In genomic region chr13:50707533-50708096, GRCh38 we compare ENCODE assay signal across 25 cellular contexts.
A peak's percentile ranks its signal among the peaks of the same experiment; 100 is the strongest.
DNase-seq lines count a peak whose midpoint lies in the region; ATAC-seq and TF ChIP-seq lines count a peak whose summit lies in the region.
"Had no signal": no experiment of that assay in that cellular context is flagged by ENCODE, and none has a peak within 500 bp of the region (broad histone marks: within the 10 kb centered on the region; RNA-seq: fewer than 3 reads in every experiment).

No MANE protein-coding gene starts in this region.

- H3K27ac ChIP-seq in SK-N-SH (ENCODE audit: low read depth in 2 of 2, low read length in 1 of 2) (peak overlapping the region in 1 of 2 experiments; percentile 60; a peak in 2 of 4 replicates), neutrophil (peak overlapping the region; percentile 16), Peyer's patch (no peak overlapping the region)
- H3K27ac ChIP-seq: gastrocnemius medialis, SJCRH30, suprapubic skin had no signal

- peaks cover 0 to 8% of the 10 kb centered on the region in 2 experiments; a peak in 2 of 4 replicates for H3K4me1 ChIP-seq in SK-N-SH (ENCODE audit: control insufficient read depth in 1 of 2, insufficient read depth in 2 of 2, low read depth in 1 of 2, low read length in 1 of 2)
- H3K4me1 ChIP-seq in neutrophil (ENCODE audit: control insufficient read depth in 1 of 2, insufficient read depth in 1 of 2, low read depth in 1 of 2, low read length in 1 of 2): peaks cover 22 to 29% of the 10 kb centered on the region in 2 experiments
- H3K4me1 ChIP-seq in Peyer's patch: no peaks in the 10 kb centered on the region

- H4K20me1 ChIP-seq in SK-N-SH (ENCODE audit: insufficient read depth): no peaks in the 10 kb centered on the region

- no peaks in the 10 kb centered on the region for H3K79me2 ChIP-seq in SK-N-SH (ENCODE audit: insufficient read depth)

- H3F3A ChIP-seq in SK-N-SH (replicated peaks; ENCODE audit: insufficient read depth): no peaks in the 10 kb centered on the region

- DNase-seq in GDM1 (lab: John Stamatoyannopoulos, UW) (peak; percentile 38), NCI-H1694 (lab: John Stamatoyannopoulos, UW) (peak; percentile 70), SK-N-SH (peak; percentile 13), chondrocyte (ENCODE audit: low spot score) (no peak), Peyer's patch (no peak)
- no peak for DNase-seq in natural killer cell treated with Interleukin-12 subunit alpha and Interleukin-12 subunit beta and Interleukin-15 and Interleukin-18, amount 100 ng/mL, for 72 hours (ENCODE audit: low spot score)
- DNase-seq: activated B cell treated with CpG ODN at 0.5 μM for 24 hours; activated CD4-positive, alpha-beta memory T cell treated with anti-CD3 and anti-CD28 coated beads for 36 hours; activated effector memory CD4-positive, alpha-beta T cell treated with Interleukin-2 at 50 U/mL for 16 hours; activated naive CD8-positive, alpha-beta T cell treated with anti-CD3 and anti-CD28 coated beads, Interleukin-2, amount 10 ng/mL, durations not matched to agents 7 days and 5 days; CD8-positive, alpha-beta T cell; DMS79; effector CD8-positive, alpha-beta T cell; gastrocnemius medialis; hypothalamus; left ventricle myocardium inferior; mucosa of descending colon; NCI-H146; small intestine; stimulated activated CD4-positive, alpha-beta T cell treated with anti-CD3 and anti-CD28 coated beads, Interleukin-2, amount 100 ng/mL, for 24 hours had no signal

- H3K4me1 Mint-ChIP-seq in natural killer cell treated with Interleukin-12 subunit alpha and Interleukin-12 subunit beta and Interleukin-15 and Interleukin-18, amount 100 ng/mL, for 72 hours (ENCODE audit: low read depth in 2 of 2): peaks cover 1 to 2% of the 10 kb centered on the region in 2 donors
- no peaks in the 10 kb centered on the region for H3K4me1 Mint-ChIP-seq in chondrocyte (ENCODE audit: low read depth)
- H3K4me1 Mint-ChIP-seq: activated naive CD8-positive, alpha-beta T cell treated with anti-CD3 and anti-CD28 coated beads, Interleukin-2, amount 10 ng/mL, durations not matched to agents 7 days and 5 days; stimulated activated effector memory CD8-positive, alpha-beta T cell treated with anti-CD3 and anti-CD28 coated beads, Interleukin-12 subunit alpha, Interleukin-12 subunit beta, amount 100 ng/mL, for 72 hours had no signal

- CTCF ChIA-PET in SK-N-SH (lab: Yijun Ruan, JAX): interaction anchor here (0.6 to 1.4 kb wide), 3 partner anchors 25 to 393 kb away, joined by 3 read pairs; no protein-coding TSS in a partner anchor

- H3K9ac ChIP-seq in SK-N-SH: no peak overlapping the region

- TF ChIP-seq CTCF in SK-N-SH (IDR thresholded peaks at IDR 0.05) (no peak), neutrophil (IDR thresholded peaks at IDR 0.05) (no peak), chondrocyte (IDR thresholded peaks at IDR 0.05) (no peak), Peyer's patch (IDR thresholded peaks at IDR 0.05) (no peak)

- H3K27ac Mint-ChIP-seq in natural killer cell treated with Interleukin-12 subunit alpha and Interleukin-12 subunit beta and Interleukin-15 and Interleukin-18, amount 100 ng/mL, for 72 hours: no peak overlapping the region
- H3K27ac Mint-ChIP-seq in chondrocyte (ENCODE audit: unreplicated experiment): no peak overlapping the region
- H3K27ac Mint-ChIP-seq: activated B cell treated with CpG ODN at 0.5 μM for 24 hours; activated CD4-positive, alpha-beta memory T cell treated with anti-CD3 and anti-CD28 coated beads for 36 hours; activated naive CD8-positive, alpha-beta T cell treated with anti-CD3 and anti-CD28 coated beads, Interleukin-2, amount 10 ng/mL, durations not matched to agents 7 days and 5 days; CD8-positive, alpha-beta T cell; stimulated activated effector memory CD8-positive, alpha-beta T cell treated with anti-CD3 and anti-CD28 coated beads, Interleukin-12 subunit alpha, Interleukin-12 subunit beta, amount 100 ng/mL, for 72 hours had no signal

- H3K9me2 ChIP-seq in SK-N-SH: no peaks in the 10 kb centered on the region

- no peaks in the 10 kb centered on the region for H3K9me3 ChIP-seq in SK-N-SH
- H3K9me3 ChIP-seq in neutrophil: no peaks in the 10 kb centered on the region
- no peaks in the 10 kb centered on the region for H3K9me3 ChIP-seq in Peyer's patch
- H3K9me3 ChIP-seq: gastrocnemius medialis, left ventricle myocardium inferior, mucosa of descending colon, SJCRH30, suprapubic skin had no signal

- 78% methylated on average over 2 of the region's 2 CpGs for WGBS in SK-N-SH (ENCODE audit: low lambda C conversion rate)

- TF ChIP-seq EP300 in SK-N-SH (IDR thresholded peaks at IDR 0.05; ENCODE audit: borderline replicate concordance in 1 of 2, low read depth in 1 of 2, low read length in 1 of 2): peak in 1 of 2 experiments; percentile 68; a peak in 2 of 4 replicates

- H3K36me3 ChIP-seq in SK-N-SH (replicated peaks in 1 of 2; ENCODE audit: control insufficient read depth in 1 of 2, insufficient read depth in 2 of 2, low read length in 1 of 2): no peaks in the 10 kb centered on the region
- H3K36me3 ChIP-seq in neutrophil: no peaks in the 10 kb centered on the region
- H3K36me3 ChIP-seq in Peyer's patch: no peaks in the 10 kb centered on the region
- H3K36me3 ChIP-seq: gastrocnemius medialis, left ventricle myocardium inferior, SJCRH30, suprapubic skin had no signal

- ATAC-seq in natural killer cell treated with Interleukin-12 subunit alpha and Interleukin-12 subunit beta and Interleukin-15 and Interleukin-18, amount 100 ng/mL, for 72 hours: no peak
- ATAC-seq: CD8-positive, alpha-beta T cell; gastrocnemius medialis; mucosa of descending colon; Panc1; stimulated activated effector memory CD8-positive, alpha-beta T cell treated with anti-CD3 and anti-CD28 coated beads, Interleukin-12 subunit alpha, Interleukin-12 subunit beta, amount 100 ng/mL, for 72 hours had no signal

- no peaks in the 10 kb centered on the region for H3K9me3 Mint-ChIP-seq in natural killer cell treated with Interleukin-12 subunit alpha and Interleukin-12 subunit beta and Interleukin-15 and Interleukin-18, amount 100 ng/mL, for 72 hours
- H3K9me3 Mint-ChIP-seq in chondrocyte (ENCODE audit: low read depth): no peaks in the 10 kb centered on the region
- H3K9me3 Mint-ChIP-seq: activated B cell treated with CpG ODN at 0.5 μM for 24 hours; activated CD4-positive, alpha-beta memory T cell treated with anti-CD3 and anti-CD28 coated beads for 36 hours; activated naive CD8-positive, alpha-beta T cell treated with anti-CD3 and anti-CD28 coated beads, Interleukin-2, amount 10 ng/mL, durations not matched to agents 7 days and 5 days; CD8-positive, alpha-beta T cell; stimulated activated effector memory CD8-positive, alpha-beta T cell treated with anti-CD3 and anti-CD28 coated beads, Interleukin-12 subunit alpha, Interleukin-12 subunit beta, amount 100 ng/mL, for 72 hours had no signal

- TF ChIP-seq RAD21 in SK-N-SH (IDR thresholded peaks at IDR 0.05; ENCODE audit: low read length): no peak

- no peak overlapping the region for H3K4me2 ChIP-seq in SK-N-SH

- peaks cover 7 to 24% of the 10 kb centered on the region in 2 donors for H3K27me3 Mint-ChIP-seq in natural killer cell treated with Interleukin-12 subunit alpha and Interleukin-12 subunit beta and Interleukin-15 and Interleukin-18, amount 100 ng/mL, for 72 hours
- no peaks in the 10 kb centered on the region for H3K27me3 Mint-ChIP-seq in chondrocyte (ENCODE audit: low read depth)
- H3K27me3 Mint-ChIP-seq: activated B cell treated with CpG ODN at 0.5 μM for 24 hours; activated CD4-positive, alpha-beta memory T cell treated with anti-CD3 and anti-CD28 coated beads for 36 hours had no signal

- H2AFZ ChIP-seq in SK-N-SH (ENCODE audit: low read depth): no peak overlapping the region

- no peaks in the 10 kb centered on the region for H3K27me3 ChIP-seq in SK-N-SH (ENCODE audit: insufficient read depth)
- no peaks in the 10 kb centered on the region for H3K27me3 ChIP-seq in neutrophil
- H3K27me3 ChIP-seq in Peyer's patch: no peaks in the 10 kb centered on the region
- H3K27me3 ChIP-seq: gastrocnemius medialis, SJCRH30, suprapubic skin had no signal

- H3K4me3 ChIP-seq in SK-N-SH (ENCODE audit: low read depth in 2 of 2, low read length in 1 of 2) (no peak overlapping the region), neutrophil (ENCODE audit: low read depth in 1 of 2, low read length in 1 of 2) (no peak overlapping the region), Peyer's patch (no peak overlapping the region)
- H3K4me3 ChIP-seq: gastrocnemius medialis, left ventricle myocardium inferior, mucosa of descending colon, SJCRH30, suprapubic skin had no signal

- POLR2A ChIA-PET in SK-N-SH (lab: Yijun Ruan, JAX): no interaction called here

- no peaks in the 10 kb centered on the region for H3K36me3 Mint-ChIP-seq in natural killer cell treated with Interleukin-12 subunit alpha and Interleukin-12 subunit beta and Interleukin-15 and Interleukin-18, amount 100 ng/mL, for 72 hours
- no peaks in the 10 kb centered on the region for H3K36me3 Mint-ChIP-seq in chondrocyte (ENCODE audit: low read depth)
- H3K36me3 Mint-ChIP-seq: activated CD4-positive, alpha-beta memory T cell treated with anti-CD3 and anti-CD28 coated beads for 36 hours; activated naive CD8-positive, alpha-beta T cell treated with anti-CD3 and anti-CD28 coated beads, Interleukin-2, amount 10 ng/mL, durations not matched to agents 7 days and 5 days; CD8-positive, alpha-beta T cell; stimulated activated effector memory CD8-positive, alpha-beta T cell treated with anti-CD3 and anti-CD28 coated beads, Interleukin-12 subunit alpha, Interleukin-12 subunit beta, amount 100 ng/mL, for 72 hours had no signal

- no peak overlapping the region for H3K4me3 Mint-ChIP-seq in natural killer cell treated with Interleukin-12 subunit alpha and Interleukin-12 subunit beta and Interleukin-15 and Interleukin-18, amount 100 ng/mL, for 72 hours
- no peak overlapping the region for H3K4me3 Mint-ChIP-seq in chondrocyte (ENCODE audit: unreplicated experiment)
- H3K4me3 Mint-ChIP-seq: activated B cell treated with CpG ODN at 0.5 μM for 24 hours; activated CD4-positive, alpha-beta memory T cell treated with anti-CD3 and anti-CD28 coated beads for 36 hours; activated naive CD8-positive, alpha-beta T cell treated with anti-CD3 and anti-CD28 coated beads, Interleukin-2, amount 10 ng/mL, durations not matched to agents 7 days and 5 days; CD8-positive, alpha-beta T cell; stimulated activated effector memory CD8-positive, alpha-beta T cell treated with anti-CD3 and anti-CD28 coated beads, Interleukin-12 subunit alpha, Interleukin-12 subunit beta, amount 100 ng/mL, for 72 hours had no signal

- TF ChIP-seq POLR2A in Peyer's patch (IDR thresholded peaks at IDR 0.05): no peak

TF ChIP-seq in SK-N-SH, 30 proteins besides CTCF, POLR2A, EP300 and RAD21:
- TF ChIP-seq GABPA (IDR thresholded peaks at IDR 0.05; ENCODE audit: low read depth) (no peak), RCOR1 (IDR thresholded peaks at IDR 0.05; ENCODE audit: low read length) (peak; percentile 85), CHD2 (IDR thresholded peaks at IDR 0.05; ENCODE audit: low read length, partially characterized antibody) (peak; percentile 41)

Comparison
In these comparisons a context has a peak if more than half of its experiments do, and no peak if none do; other contexts are left out.
1. DNase-seq: peak in GDM1 (single experiment), NCI-H1694 (single experiment) and SK-N-SH (single experiment); none in natural killer cell treated with Interleukin-12 subunit alpha and Interleukin-12 subunit beta and Interleukin-15 and Interleukin-18, amount 100 ng/mL, for 72 hours (single experiment), chondrocyte (single experiment) and Peyer's patch (0 of 3).